Comparison of ENCODE assay signal across 8 cellular contexts in the genomic region with DNA sequence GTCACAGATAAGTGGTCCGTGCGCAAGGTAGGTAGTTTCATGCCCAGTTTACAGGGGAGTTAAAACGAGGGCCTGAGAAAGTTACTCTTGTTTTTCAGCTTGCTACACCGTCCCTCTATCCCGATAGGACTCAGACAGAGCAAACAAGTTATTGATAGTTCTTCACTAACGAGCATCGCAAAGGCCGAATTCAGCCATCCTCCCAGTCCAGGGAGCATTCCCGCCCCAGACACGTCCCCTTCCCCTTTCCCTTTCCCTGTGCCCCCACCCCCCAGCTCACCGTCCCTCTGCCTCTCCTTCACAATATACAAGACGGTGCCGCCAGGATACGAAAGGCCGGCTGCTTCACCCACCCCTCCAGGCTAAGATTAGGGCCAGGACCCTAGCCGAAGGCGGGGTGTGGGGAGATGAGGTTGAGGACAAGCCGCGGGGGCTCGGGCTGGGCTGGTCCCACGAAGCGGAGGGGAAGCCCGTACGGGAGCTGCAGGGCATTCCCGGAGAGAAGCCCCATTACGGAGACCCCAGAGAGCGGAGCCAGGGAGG. TPM values are rescaled to one million over a fixed set of nuclear protein-coding genes. Genes with fewer than 3 reads are reported as not detected.
DNase-seq lines count a peak whose midpoint lies in the region; ATAC-seq and TF ChIP-seq lines count a peak whose summit lies in the region.

No MANE protein-coding gene starts in this region.

- ATAC-seq in T-helper 17 cell, result no peak
- ATAC-seq in omental fat pad (ENCODE audit: low FRiP score), result peak; percentile 1
- no peak for ATAC-seq in HG02763 (IDR thresholded peaks at IDR 0.05; ENCODE audit: unreplicated experiment)

- no peaks in the 10 kb centered on the region for H3F3A ChIP-seq in GM23248 (ENCODE audit: insufficient read depth)

- DNase-seq in AG04450 (ENCODE audit: low read depth, low spot score) (no peak), GM23248 (peak; percentile 52), T-helper 17 cell (no peak), fibroblast of pulmonary artery (ENCODE audit: low read depth) (peak; percentile 13), omental fat pad (ENCODE audit: low spot score) (no peak), NCI-H524 treated with DMSO at 0.1 percent for 48 hours (lab: John Stamatoyannopoulos, UW) (no peak), SK-N-DZ (ENCODE audit: low spot score) (no peak)

- H3K79me2 ChIP-seq in GM23248 (ENCODE audit: insufficient read depth), result peaks cover 56% of the 10 kb centered on the region

- CTCF ChIA-PET in AG04450 (lab: Charles Lee), result interaction anchor here (0.9 to 2.8 kb wide), 5 partner anchors 87 to 631 kb away, joined by 3 to 13 read pairs (median 4); a partner anchor contains a TSS

- H3K27ac Mint-ChIP-seq in T-helper 17 cell, result peak overlapping the region; percentile 91

- peaks cover 23% of the 10 kb centered on the region; the same call in 1 of the 2 replicates for H3K36me3 ChIP-seq in GM23248 (ENCODE audit: low read depth)

- no peak for TF ChIP-seq CTCF in AG04450 (IDR thresholded peaks at IDR 0.05; ENCODE audit: low read depth, low read length)
- TF ChIP-seq CTCF in fibroblast of pulmonary artery (IDR thresholded peaks at IDR 0.05; ENCODE audit: low read length, missing control alignments), result no peak
- no peak for TF ChIP-seq CTCF in omental fat pad (IDR thresholded peaks at IDR 0.05)

- H3K27me3 Mint-ChIP-seq in T-helper 17 cell, result no peaks in the 10 kb centered on the region

- peak overlapping the region; percentile 93 for H3K9ac ChIP-seq in GM23248

- peak overlapping the region; percentile 39 for H3K27ac ChIP-seq in AG04450 (ENCODE audit: low read depth, low read length)
- peak overlapping the region; percentile 36; the same call in 1 of the 2 replicates for H3K27ac ChIP-seq in GM23248

- peak overlapping the region; percentile 94 for H3K4me3 Mint-ChIP-seq in T-helper 17 cell

- in situ Hi-C loops in GM23248 (cut with MboI), result no loop called here

- WGBS in GM23248 (ENCODE audit: low coverage in 1 of 2, low lambda C conversion rate in 2 of 2, missing lambda C conversion rate in 2 of 2), 2 experiments, result 3% methylated on average over 27 of the region's 27 CpGs

- no peaks in the 10 kb centered on the region for H4K20me1 ChIP-seq in GM23248 (ENCODE audit: insufficient read depth)

- no peaks in the 10 kb centered on the region for H3K4me1 ChIP-seq in GM23248 (ENCODE audit: insufficient read depth)

- H3K4me1 Mint-ChIP-seq in T-helper 17 cell, result peaks cover 25% of the 10 kb centered on the region

- H3K36me3 Mint-ChIP-seq in T-helper 17 cell (ENCODE audit: low read depth), result peaks cover 4% of the 10 kb centered on the region

- H3K9me2 ChIP-seq in GM23248 (ENCODE audit: insufficient read depth), result no peaks in the 10 kb centered on the region

- H3K4me2 ChIP-seq in GM23248 (ENCODE audit: unreplicated experiment), result peak overlapping the region; percentile 91

- H3K9me3 ChIP-seq in AG04450 (ENCODE audit: control insufficient read depth, insufficient read depth, low read length), result peaks cover 4% of the 10 kb centered on the region; the same call in 1 of the 2 replicates
- H3K9me3 ChIP-seq in GM23248 (ENCODE audit: low read depth), result no peaks in the 10 kb centered on the region
- H3K9me3 ChIP-seq in T-helper 17 cell (ENCODE audit: control insufficient read depth, low read length, poor library complexity, severe bottlenecking), result no peaks in the 10 kb centered on the region

- H3K27me3 ChIP-seq in AG04450 (ENCODE audit: control insufficient read depth, insufficient read depth, low read length) (no peaks in the 10 kb centered on the region), GM23248 (replicated peaks; ENCODE audit: insufficient read depth) (no peaks in the 10 kb centered on the region)

- POLR2A ChIA-PET in AG04450 (lab: Yijun Ruan, JAX), result interaction anchor here (0.7 to 0.8 kb wide), 2 partner anchors 176 to 209 kb away, joined by 3 read pairs; no protein-coding TSS in a partner anchor

- peak overlapping the region; percentile 93 for H2AFZ ChIP-seq in GM23248

- peak overlapping the region; percentile 95 for H3K4me3 ChIP-seq in AG04450 (ENCODE audit: low read depth, low read length)
- H3K4me3 ChIP-seq in GM23248, result peak overlapping the region; percentile 96
- H3K4me3 ChIP-seq in fibroblast of pulmonary artery (replicated peaks; ENCODE audit: low read depth, low read length), result peak overlapping the region; percentile 97

RNA-seq across cellular contexts. Expression of a gene that starts 0.6 kb away (rescaled TPM):
- 98.3 and 113 TPM in 2 replicates for polyA plus RNA-seq in AG04450 (2011; rRNA removed)
- 113 and 129 TPM in 2 replicates for polyA minus RNA-seq in AG04450 (2011; rRNA and poly(A)+ RNA removed)
- total RNA-seq in GM23248 (2014; rRNA removed; shearing (Covaris generic)), result 110 and 114 TPM in 2 replicates
- polyA plus RNA-seq in GM23248 (2016; fragmentation: Nextera tagmentation; extraction: Ambion mirVana), result 110 and 118 TPM in 2 replicates
- 10 to 100 TPM; 73.9 to 76.7 TPM for total RNA-seq in T-helper 17 cell
- total RNA-seq in omental fat pad, result 100 to 1,000 TPM in 1 of 4 donors, 10 to 100 TPM in 3; 77.0 to 103 (median 85.6) TPM
- polyA plus RNA-seq in SK-N-DZ (2014; cell fraction: cytosol; rRNA removed), result 83.3 and 85.1 TPM in 2 replicates
- 39.4 and 42.5 TPM in 2 replicates for polyA plus RNA-seq in SK-N-DZ (2014; cell fraction: nucleus; rRNA removed)

RNA-seq across cellular contexts. Expression of a gene that starts 4.3 kb away (rescaled TPM):
- 5.4 and 6.6 TPM in 2 replicates for polyA plus RNA-seq in AG04450 (2011; rRNA removed)
- polyA minus RNA-seq in AG04450 (2011; rRNA and poly(A)+ RNA removed), result 5.6 and 8.4 TPM in 2 replicates
- total RNA-seq in GM23248 (2014; rRNA removed; shearing (Covaris generic)), result 8.3 and 8.9 TPM in 2 replicates
- polyA plus RNA-seq in GM23248 (2016; fragmentation: Nextera tagmentation; extraction: Ambion mirVana), result 4.3 and 6.7 TPM in 2 replicates
- total RNA-seq in T-helper 17 cell, result 1 to 10 TPM; 7.3 to 7.6 TPM
- 10 to 100 TPM in 1 of 4 donors, 1 to 10 TPM in 3; 4.2 to 12.1 (median 6.7) TPM for total RNA-seq in omental fat pad
- 19.5 and 22.4 TPM in 2 replicates for polyA plus RNA-seq in SK-N-DZ (2014; cell fraction: cytosol; rRNA removed)
- 26.2 and 29.9 TPM in 2 replicates for polyA plus RNA-seq in SK-N-DZ (2014; cell fraction: nucleus; rRNA removed)

RNA-seq across cellular contexts. Expression of a gene that starts 27.4 kb away (rescaled TPM):
- polyA plus RNA-seq in AG04450 (2011; rRNA removed), result 29.3 and 29.4 TPM in 2 replicates
- polyA minus RNA-seq in AG04450 (2011; rRNA and poly(A)+ RNA removed), result 13.3 and 15.4 TPM in 2 replicates
- total RNA-seq in GM23248 (2014; rRNA removed; shearing (Covaris generic)), result 13.3 and 15.2 TPM in 2 replicates
- 68.4 and 68.7 TPM in 2 replicates for polyA plus RNA-seq in GM23248 (2016; fragmentation: Nextera tagmentation; extraction: Ambion mirVana)
- 10 to 100 TPM; 17.9 to 19.2 TPM for total RNA-seq in T-helper 17 cell
- 10 to 100 TPM in 3 of 4 donors, 1 to 10 TPM in 1; 6.1 to 84.7 (median 24.3) TPM for total RNA-seq in omental fat pad
- polyA plus RNA-seq in SK-N-DZ (2014; cell fraction: cytosol; rRNA removed), result 39.6 and 43.4 TPM in 2 replicates
- 54.6 and 64.9 TPM in 2 replicates for polyA plus RNA-seq in SK-N-DZ (2014; cell fraction: nucleus; rRNA removed)

RNA-seq across cellular contexts. Expression of a gene that starts 27.6 kb away (rescaled TPM):
- polyA plus RNA-seq in AG04450 (2011; rRNA removed) (71.4 and 89.8 TPM in 2 replicates), GM23248 (2016; fragmentation: Nextera tagmentation; extraction: Ambion mirVana) (110 and 117 TPM in 2 replicates)
- 41.7 and 62.8 TPM in 2 replicates for polyA minus RNA-seq in AG04450 (2011; rRNA and poly(A)+ RNA removed)
- total RNA-seq in GM23248 (2014; rRNA removed; shearing (Covaris generic)), result 33.8 and 72.1 TPM in 2 replicates
- total RNA-seq in T-helper 17 cell (100 to 1,000 TPM; 119 to 135 TPM), omental fat pad (100 to 1,000 TPM; 105 to 134 (median 116) TPM)
- 162 and 190 TPM in 2 replicates for polyA plus RNA-seq in SK-N-DZ (2014; cell fraction: cytosol; rRNA removed)
- polyA plus RNA-seq in SK-N-DZ (2014; cell fraction: nucleus; rRNA removed), result 64.4 and 111 TPM in 2 replicates

RNA-seq across cellular contexts. Expression of a gene that starts 55.4 kb away (rescaled TPM):
- polyA plus RNA-seq in AG04450 (2011; rRNA removed) (66.2 and 67.3 TPM in 2 replicates), GM23248 (2016; fragmentation: Nextera tagmentation; extraction: Ambion mirVana) (128 and 132 TPM in 2 replicates)
- polyA minus RNA-seq in AG04450 (2011; rRNA and poly(A)+ RNA removed), result 22.6 and 24.8 TPM in 2 replicates
- total RNA-seq in GM23248 (2014; rRNA removed; shearing (Covaris generic)), result 121 and 130 TPM in 2 replicates
- total RNA-seq in T-helper 17 cell (10 to 100 TPM; 65.3 to 69.4 TPM), omental fat pad (100 to 1,000 TPM; 119 to 171 (median 128) TPM)
- polyA plus RNA-seq in SK-N-DZ (2014; cell fraction: cytosol; rRNA removed), result 59.2 and 73.2 TPM in 2 replicates
- 54.4 and 67.0 TPM in 2 replicates for polyA plus RNA-seq in SK-N-DZ (2014; cell fraction: nucleus; rRNA removed)

Comparison
In these comparisons a context has a peak if more than half of its experiments do, and no peak if none do; other contexts are left out.
1. DNase-seq: peak in GM23248 (single experiment) and fibroblast of pulmonary artery (single experiment); none in AG04450 (single experiment), T-helper 17 cell (0 of 3), omental fat pad (single experiment), NCI-H524 treated with DMSO at 0.1 percent for 48 hours (single experiment) and SK-N-DZ (single experiment).
2. Peak in every context shown above with its lines, with median percentiles within 50 percentile points of each other: H3K4me3 ChIP-seq.